2 cellular contexts compared by ENCODE assay signal in the genomic region with DNA sequence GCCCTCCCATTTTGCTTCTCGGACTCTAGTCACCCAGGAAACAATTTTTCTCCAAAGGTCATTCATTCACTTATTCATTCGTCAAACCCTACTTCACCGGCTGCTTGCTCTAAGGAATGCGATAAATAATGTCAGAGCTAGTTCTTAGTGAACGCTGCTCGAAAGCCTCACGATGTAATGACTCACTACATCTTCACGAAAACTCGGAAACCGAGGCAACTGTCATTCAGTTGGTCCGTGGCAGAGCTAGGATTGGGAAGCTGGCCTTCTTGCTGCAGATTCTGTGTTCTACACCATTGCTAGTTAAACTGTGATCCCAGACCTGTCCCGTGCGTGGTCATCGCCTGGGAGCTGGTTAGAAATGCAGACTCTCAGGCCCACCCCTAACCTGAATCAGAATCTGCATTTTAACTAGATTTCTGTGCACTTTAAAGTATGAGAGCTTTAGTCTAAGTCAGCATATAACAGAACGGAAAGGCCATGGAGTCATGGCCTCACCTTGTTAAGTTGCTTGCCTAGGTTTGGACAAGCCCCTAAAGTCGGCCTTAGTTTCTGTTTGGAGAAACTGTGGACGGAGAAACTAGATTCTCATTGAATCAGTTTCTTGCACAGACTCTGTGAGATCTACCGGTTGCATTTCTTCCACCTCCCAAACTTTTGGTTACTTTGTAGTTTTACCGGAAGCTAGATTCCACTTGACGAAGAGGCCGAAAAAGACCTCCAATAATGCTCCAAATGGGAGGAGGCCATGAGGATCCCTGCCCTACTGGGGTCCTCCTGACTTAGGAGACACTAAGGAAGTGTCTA.
TF ChIP-seq lines count a peak whose summit lies in the region.

No MANE protein-coding gene starts in this region.

TF ChIP-seq in HCT116, 20 proteins besides CTCF, POLR2A, EP300 and RAD21 (continued from another document):
- TF ChIP-seq ZBTB33 (IDR thresholded peaks at IDR 0.05; ENCODE audit: extremely low read depth, insufficient replicate concordance, low read length) (no peak), CBX3 (IDR thresholded peaks at IDR 0.05; ENCODE audit: low read depth) (no peak), YY1 (IDR thresholded peaks at IDR 0.05; ENCODE audit: extremely low read depth, insufficient replicate concordance, low read depth, low read length) (no peak), SP1 (IDR thresholded peaks at IDR 0.05; ENCODE audit: low read depth) (no peak), ATF3 (IDR thresholded peaks at IDR 0.05) (no peak), POLR2AphosphoS5 (IDR thresholded peaks at IDR 0.05; ENCODE audit: low read depth, low read length) (no peak; the same call in 1 of the 2 replicates), FOSL1 (IDR thresholded peaks at IDR 0.05; ENCODE audit: low read depth) (no peak), EZH2phosphoT487 (IDR thresholded peaks at IDR 0.05; ENCODE audit: borderline replicate concordance) (no peak), CEBPB (IDR thresholded peaks at IDR 0.05; ENCODE audit: low read depth) (no peak)
TF ChIP-seq in HCT116: peak in this region for 2.

TF ChIP-seq in WTC11, 78 proteins besides CTCF, POLR2A, EP300 and RAD21 (continued from another document):
- TF ChIP-seq ARID4B (CRISPR knock-in tag; IDR thresholded peaks at IDR 0.05; ENCODE audit: borderline replicate concordance), result no peak
- no peak for TF ChIP-seq RELA (CRISPR knock-in tag; IDR thresholded peaks at IDR 0.05; ENCODE audit: borderline replicate concordance)
- TF ChIP-seq MYBL2 (CRISPR knock-in tag; IDR thresholded peaks at IDR 0.05), result no peak
- TF ChIP-seq GABPB1 (CRISPR knock-in tag; IDR thresholded peaks at IDR 0.05), result no peak
- no peak for TF ChIP-seq PRRX2 (CRISPR knock-in tag; IDR thresholded peaks at IDR 0.05)
- no peak for TF ChIP-seq NFYB (CRISPR knock-in tag; conservative IDR thresholded peaks at IDR 0.05; ENCODE audit: low read depth)
- TF ChIP-seq EMX1 (CRISPR knock-in tag; IDR thresholded peaks at IDR 0.05), result no peak
- TF ChIP-seq ZNF232 (CRISPR knock-in tag; IDR thresholded peaks at IDR 0.05), result no peak
- TF ChIP-seq, protein P1, sequence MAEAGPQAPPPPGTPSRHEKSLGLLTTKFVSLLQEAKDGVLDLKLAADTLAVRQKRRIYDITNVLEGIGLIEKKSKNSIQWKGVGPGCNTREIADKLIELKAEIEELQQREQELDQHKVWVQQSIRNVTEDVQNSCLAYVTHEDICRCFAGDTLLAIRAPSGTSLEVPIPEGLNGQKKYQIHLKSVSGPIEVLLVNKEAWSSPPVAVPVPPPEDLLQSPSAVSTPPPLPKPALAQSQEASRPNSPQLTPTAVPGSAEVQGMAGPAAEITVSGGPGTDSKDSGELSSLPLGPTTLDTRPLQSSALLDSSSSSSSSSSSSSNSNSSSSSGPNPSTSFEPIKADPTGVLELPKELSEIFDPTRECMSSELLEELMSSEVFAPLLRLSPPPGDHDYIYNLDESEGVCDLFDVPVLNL (CRISPR knock-in tag; IDR thresholded peaks at IDR 0.05; ENCODE audit: borderline replicate concordance, low read depth), result no peak
- TF ChIP-seq IRF1 (CRISPR knock-in tag; IDR thresholded peaks at IDR 0.05), result no peak
- no peak for TF ChIP-seq E2F1 (CRISPR knock-in tag; IDR thresholded peaks at IDR 0.05)
- TF ChIP-seq ATF6 (CRISPR knock-in tag; IDR thresholded peaks at IDR 0.05), result no peak
- TF ChIP-seq, protein P2, sequence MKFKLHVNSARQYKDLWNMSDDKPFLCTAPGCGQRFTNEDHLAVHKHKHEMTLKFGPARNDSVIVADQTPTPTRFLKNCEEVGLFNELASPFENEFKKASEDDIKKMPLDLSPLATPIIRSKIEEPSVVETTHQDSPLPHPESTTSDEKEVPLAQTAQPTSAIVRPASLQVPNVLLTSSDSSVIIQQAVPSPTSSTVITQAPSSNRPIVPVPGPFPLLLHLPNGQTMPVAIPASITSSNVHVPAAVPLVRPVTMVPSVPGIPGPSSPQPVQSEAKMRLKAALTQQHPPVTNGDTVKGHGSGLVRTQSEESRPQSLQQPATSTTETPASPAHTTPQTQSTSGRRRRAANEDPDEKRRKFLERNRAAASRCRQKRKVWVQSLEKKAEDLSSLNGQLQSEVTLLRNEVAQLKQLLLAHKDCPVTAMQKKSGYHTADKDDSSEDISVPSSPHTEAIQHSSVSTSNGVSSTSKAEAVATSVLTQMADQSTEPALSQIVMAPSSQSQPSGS (CRISPR knock-in tag; IDR thresholded peaks at IDR 0.05; ENCODE audit: borderline replicate concordance, low read depth), result no peak
